Comparison of ENCODE assay signal across 12 cellular contexts in the genomic region with DNA sequence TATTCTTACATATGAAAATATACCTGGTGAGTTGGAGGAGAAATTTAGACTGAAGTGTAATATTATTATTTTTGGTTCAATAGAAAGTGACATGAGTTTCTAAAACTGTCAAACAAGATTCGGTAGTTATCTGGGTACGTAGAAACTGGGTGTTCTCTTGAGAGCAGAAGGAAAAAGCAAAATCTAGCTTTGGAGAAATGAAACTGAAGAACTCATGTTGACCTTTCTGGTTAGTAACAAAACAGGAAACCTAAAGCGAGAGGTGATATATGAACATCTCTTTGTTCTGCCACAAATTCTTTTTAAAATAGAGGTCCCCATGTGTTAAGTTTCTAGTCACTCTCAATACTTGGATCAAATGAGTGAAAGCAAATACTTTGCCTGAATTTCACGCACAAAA.
A peak's percentile ranks its signal among the peaks of the same experiment; 100 is the strongest.
DNase-seq lines count a peak whose midpoint lies in the region; ATAC-seq, FAIRE-seq and TF ChIP-seq lines count a peak whose summit lies in the region.
"Had no signal": no experiment of that assay in that cellular context is flagged by ENCODE, and none has a peak within 500 bp of the region (broad histone marks: within the 10 kb centered on the region; RNA-seq: fewer than 3 reads in every experiment).

No MANE protein-coding gene starts in this region.

- H3K4me2 ChIP-seq in OCI-LY3 (ENCODE audit: low read length) (peak overlapping the region; percentile 54), GM23248 (ENCODE audit: unreplicated experiment) (no peak overlapping the region)

- H3K79me2 ChIP-seq in OCI-LY3 (ENCODE audit: low read length) (no peaks in the 10 kb centered on the region), GM23248 (ENCODE audit: insufficient read depth) (no peaks in the 10 kb centered on the region)

- peak; percentile 69 for FAIRE-seq in GM18507 (lab: Jason Lieb, UNC)

- H4K20me1 ChIP-seq in OCI-LY3 (ENCODE audit: insufficient read depth, low read length) (no peaks in the 10 kb centered on the region), GM23248 (ENCODE audit: insufficient read depth) (no peaks in the 10 kb centered on the region)

- no peak for DNase-seq in GM18507 (ENCODE audit: extremely low spot score, insufficient read length, low read depth)
- DNase-seq in foreskin fibroblast, result no peak
- no peak for DNase-seq in Kasumi-1 (lab: John Stamatoyannopoulos, UW)
- no peak for DNase-seq in SW480 (ENCODE audit: low spot score)
- DNase-seq in GM23248, result no peak
- DNase-seq: activated CD4-positive, alpha-beta T cell treated with anti-CD3 and anti-CD28 coated beads, Interleukin-2, amount 50 U/mL, for 4 hours; NCI-H1436 treated with DMSO at 0.1 percent for 48 hours; stimulated activated CD4-positive, alpha-beta T cell treated with anti-CD3 and anti-CD28 coated beads, Interleukin-1b, Interleukin-23, amount 100 ng/mL, for 48 hours; T-helper 1 cell had no signal

- H3K4me3 ChIP-seq in OCI-LY3 (ENCODE audit: low read length), result peak overlapping the region; percentile 6; the same call in 1 of the 2 replicates
- H3K4me3 ChIP-seq in foreskin fibroblast (ENCODE audit: low read depth in 1 of 2, low read length in 2 of 2), result no peak overlapping the region
- no peak overlapping the region for H3K4me3 ChIP-seq in GM23248

- no peaks in the 10 kb centered on the region for H3K36me3 ChIP-seq in OCI-LY3 (replicated peaks; ENCODE audit: low read depth, low read length)
- H3K36me3 ChIP-seq in GM23248 (ENCODE audit: low read depth), result no peaks in the 10 kb centered on the region

- TF ChIP-seq CTCF in OCI-LY3 (IDR thresholded peaks at IDR 0.05; ENCODE audit: low read depth, low read length), result no peak
- no peak for TF ChIP-seq CTCF in foreskin fibroblast (IDR thresholded peaks at IDR 0.05; ENCODE audit: low read depth, low read length)

- H3K4me1 ChIP-seq in OCI-LY3 (ENCODE audit: low read length) (peaks cover 16% of the 10 kb centered on the region), GM23248 (ENCODE audit: insufficient read depth) (no peaks in the 10 kb centered on the region)

- 14 to 15% methylated on average over 4 of the region's 4 CpGs for WGBS in GM23248 (ENCODE audit: low coverage in 1 of 2, low lambda C conversion rate in 2 of 2, missing lambda C conversion rate in 2 of 2), 2 experiments

- H3K27ac ChIP-seq in OCI-LY3 (ENCODE audit: low read length), result no peak overlapping the region
- no peak overlapping the region for H3K27ac ChIP-seq in GM23248

- H3K27me3 ChIP-seq in OCI-LY3 (ENCODE audit: low read depth, low read length), result no peaks in the 10 kb centered on the region
- no peaks in the 10 kb centered on the region for H3K27me3 ChIP-seq in GM23248 (replicated peaks; ENCODE audit: insufficient read depth)

- H3K9ac ChIP-seq in OCI-LY3 (ENCODE audit: low read length), result no peak overlapping the region
- H3K9ac ChIP-seq in GM23248, result no peak overlapping the region

- H2AFZ ChIP-seq in OCI-LY3 (ENCODE audit: low read depth, low read length) (no peak overlapping the region), GM23248 (no peak overlapping the region)

- no peaks in the 10 kb centered on the region for H3K9me3 ChIP-seq in OCI-LY3 (ENCODE audit: insufficient read depth, low read length)
- peaks cover 8% of the 10 kb centered on the region for H3K9me3 ChIP-seq in GM23248 (ENCODE audit: low read depth)

- no peaks in the 10 kb centered on the region for H3F3A ChIP-seq in GM23248 (ENCODE audit: insufficient read depth)

- ATAC-seq in GM21381 (IDR thresholded peaks at IDR 0.05; ENCODE audit: unreplicated experiment) (peak; percentile 70), HG03066 (IDR thresholded peaks at IDR 0.05; ENCODE audit: low read depth, unreplicated experiment) (peak; percentile 94)

- in situ Hi-C loops in GM23248 (cut with MboI), result no loop called here

- no peaks in the 10 kb centered on the region for H3K9me2 ChIP-seq in GM23248 (ENCODE audit: insufficient read depth)
